In genomic region chr2:38375711-38376345, GRCh38 we compare ENCODE assay signal across 8 cellular contexts. TPM values are rescaled to one million over a fixed set of nuclear protein-coding genes. Genes with fewer than 3 reads are reported as not detected.
DNase-seq lines count a peak whose midpoint lies in the region; ATAC-seq, FAIRE-seq and TF ChIP-seq lines count a peak whose summit lies in the region.

No MANE protein-coding gene starts in this region.

- H4K20me1 ChIP-seq in astrocyte (ENCODE audit: insufficient read depth, low read length), result peaks cover 44% of the 10 kb centered on the region

- no peaks in the 10 kb centered on the region for H3K27me3 Mint-ChIP-seq in astrocyte (ENCODE audit: low read depth, unreplicated experiment)

- H3K36me3 ChIP-seq in astrocyte (ENCODE audit: insufficient read depth, low read length) (no peaks in the 10 kb centered on the region), kidney (ENCODE audit: control insufficient read depth in 1 of 2, insufficient read depth in 2 of 2, low read length in 2 of 2) (no peaks in the 10 kb centered on the region)

- TF ChIP-seq CTCF in astrocyte (IDR thresholded peaks at IDR 0.05; ENCODE audit: insufficient read depth, low read depth, low read length) (no peak), kidney (IDR thresholded peaks at IDR 0.05; ENCODE audit: borderline replicate concordance, extremely low read depth, insufficient read depth) (no peak)

- peak overlapping the region; percentile 96 for H3K9ac ChIP-seq in astrocyte (ENCODE audit: low read length)
- H3K9ac ChIP-seq in kidney (ENCODE audit: low read length in 2 of 2), result peak overlapping the region; percentile 92 to 93

- FAIRE-seq in HTR-8/SVneo (lab: Jason Lieb, UNC), result peak; percentile 16
- no peak for FAIRE-seq in astrocyte (lab: Jason Lieb, UNC)
- FAIRE-seq in kidney (lab: Jason Lieb, UNC), result no peak

- peaks cover 1% of the 10 kb centered on the region for H3K9me3 Mint-ChIP-seq in astrocyte (ENCODE audit: unreplicated experiment)

- H3K4me1 ChIP-seq in astrocyte (ENCODE audit: insufficient read depth, low read length), result peaks cover 7% of the 10 kb centered on the region
- H3K4me1 ChIP-seq in kidney (ENCODE audit: control insufficient read depth in 1 of 2, insufficient read depth in 1 of 2, low read depth in 1 of 2, low read length in 2 of 2), result peaks cover 5 to 7% of the 10 kb centered on the region in 2 donors

- H3K27ac ChIP-seq in astrocyte (ENCODE audit: low read depth, low read length) (peak overlapping the region; percentile 93), kidney (ENCODE audit: low read depth in 2 of 2, low read length in 2 of 2) (peak overlapping the region; percentile 93 to 95)

- H3K4me3 ChIP-seq in astrocyte (ENCODE audit: insufficient read depth, low read depth, low read length) (peak overlapping the region; percentile 77), kidney (ENCODE audit: low read length in 2 of 2) (peak overlapping the region; percentile 91 to 95)

- peaks cover 58% of the 10 kb centered on the region for H3K79me2 ChIP-seq in astrocyte (ENCODE audit: insufficient read depth, low read length)

- peaks cover 4% of the 10 kb centered on the region for H3K27me3 ChIP-seq in astrocyte (ENCODE audit: insufficient read depth, low read length)

- H3K4me3 Mint-ChIP-seq in astrocyte (ENCODE audit: unreplicated experiment), result peak overlapping the region; percentile 97

- H3K4me2 ChIP-seq in astrocyte (ENCODE audit: low read length), result peak overlapping the region; percentile 86

- DNase-seq in ELR (ENCODE audit: low read depth) (peak; percentile 13), HTR-8/SVneo (ENCODE audit: insufficient read length, low spot score) (no peak), astrocyte (ENCODE audit: low read depth) (peak; percentile 11), kidney (no peak), ecto neural progenitor cell (ENCODE audit: low spot score) (no peak)
- DNase-seq in stimulated activated naive CD8-positive, alpha-beta T cell treated with anti-CD3 and anti-CD28 coated beads, Interleukin-15, Interleukin-2, amounts not matched to agents 100 U/mL and 50 U/mL, for 24 hours, result peak; percentile 64

- H3K27ac Mint-ChIP-seq in astrocyte (ENCODE audit: unreplicated experiment), result peak overlapping the region; percentile 77

- H3K36me3 Mint-ChIP-seq in astrocyte (ENCODE audit: low read depth, unreplicated experiment), result no peaks in the 10 kb centered on the region

- no peak for ATAC-seq in stimulated activated naive CD8-positive, alpha-beta T cell treated with anti-CD3 and anti-CD28 coated beads, Interleukin-15, Interleukin-2, amounts not matched to agents 100 U/mL and 50 U/mL, for 24 hours
- no peak for ATAC-seq in HG03520 (IDR thresholded peaks at IDR 0.05; ENCODE audit: unreplicated experiment)
- ATAC-seq in HG03457 (IDR thresholded peaks at IDR 0.05; ENCODE audit: unreplicated experiment), result no peak

- peaks cover 7% of the 10 kb centered on the region for H3K4me1 Mint-ChIP-seq in astrocyte (ENCODE audit: low read depth, unreplicated experiment)

- intact Hi-C loops in kidney (cut with DNase I), result no loop called here

- H3K9me3 ChIP-seq in astrocyte (ENCODE audit: insufficient read depth, low read depth, low read length) (no peaks in the 10 kb centered on the region), kidney (ENCODE audit: control insufficient read depth in 1 of 2, low read length in 2 of 2) (no peaks in the 10 kb centered on the region)

- H2AFZ ChIP-seq in astrocyte (ENCODE audit: low read depth, low read length), result peak overlapping the region; percentile 84

RNA-seq across cellular contexts. Expression of gene ATL2, which starts 1.2 kb away (rescaled TPM):
- 34.9 and 35.5 TPM in 2 replicates for total RNA-seq in astrocyte
- 52.1 TPM for total RNA-seq in kidney
- 22.0 TPM for polyA plus RNA-seq in kidney (ENCODE audit: insufficient read depth, low read depth, low replicate concordance)

Comparison
In these comparisons a context has a peak if more than half of its experiments do, and no peak if none do; other contexts are left out.
1. DNase-seq: peak in ELR (single experiment), astrocyte (single experiment) and stimulated activated naive CD8-positive, alpha-beta T cell treated with anti-CD3 and anti-CD28 coated beads, Interleukin-15, Interleukin-2, amounts not matched to agents 100 U/mL and 50 U/mL, for 24 hours (single experiment); none in HTR-8/SVneo (single experiment), kidney (single experiment) and ecto neural progenitor cell (single experiment).